Comparison of ENCODE assay signal across 8 cellular contexts in genomic region chr16:46884513-46885293, GRCh38. TPM values are rescaled to one million over a fixed set of nuclear protein-coding genes. Genes with fewer than 3 reads are reported as not detected.
DNase-seq lines count a peak whose midpoint lies in the region; ATAC-seq and TF ChIP-seq lines count a peak whose summit lies in the region.

No MANE protein-coding gene starts in this region.

- peak overlapping the region; percentile 95 for H3K4me2 ChIP-seq in skeletal muscle satellite cell (ENCODE audit: low read length)

- H3K9me3 ChIP-seq in skeletal muscle satellite cell (replicated peaks; ENCODE audit: low read length), result no peaks in the 10 kb centered on the region

- no peak for TF ChIP-seq CTCF in NB4 (IDR thresholded peaks at IDR 0.05; ENCODE audit: low read depth, low read length)

- peak overlapping the region; percentile 85 for H3K4me3 ChIP-seq in NB4 (ENCODE audit: low read depth, low read length)
- peak overlapping the region; percentile 91 for H3K4me3 ChIP-seq in iPS-11a (ENCODE audit: low read depth, low read length)
- peak overlapping the region; percentile 97 for H3K4me3 ChIP-seq in skeletal muscle satellite cell (ENCODE audit: low read length)

- H3K9ac ChIP-seq in skeletal muscle satellite cell (ENCODE audit: low read depth, low read length), result peak overlapping the region; percentile 75

- TF ChIP-seq POLR2A in NB4 (IDR thresholded peaks at IDR 0.05; ENCODE audit: extremely low read depth, insufficient read length), result no peak

- ATAC-seq in GM21529 (IDR thresholded peaks at IDR 0.05; ENCODE audit: unreplicated experiment), result peak; percentile 16

- H3K4me1 ChIP-seq in skeletal muscle satellite cell (ENCODE audit: control insufficient read depth, insufficient read depth, low read length), result peaks cover 29% of the 10 kb centered on the region

- H3K27me3 ChIP-seq in skeletal muscle satellite cell (ENCODE audit: control insufficient read depth, insufficient read depth, low read length), result peaks cover 24% of the 10 kb centered on the region

- H3K36me3 ChIP-seq in skeletal muscle satellite cell (ENCODE audit: insufficient read depth, low read length), result peaks cover 5% of the 10 kb centered on the region

- peak; percentile 43 for DNase-seq in COLO668 (lab: John Stamatoyannopoulos, UW; ENCODE audit: unreplicated experiment)
- peak; percentile 62 for DNase-seq in NB4 (ENCODE audit: low read depth)
- DNase-seq in anterior cingulate cortex (lab: John Stamatoyannopoulos, UW), result peak in 50 of 58 donors; percentile 25 to 83 (median 59)
- no peak for DNase-seq in EL
- DNase-seq in NK-92 treated with Interleukin-12 subunit alpha and Interleukin-12 subunit beta, amount 100 ng/mL, for 24 hours (lab: John Stamatoyannopoulos, UW), result no peak

RNA-seq across cellular contexts. Expression of gene GPT2, which starts 0.5 kb away (rescaled TPM):
- total RNA-seq in skeletal muscle satellite cell (2012; rRNA removed), result 13.4 and 14.6 TPM in 2 replicates

RNA-seq across cellular contexts. Expression of gene C16orf87, which starts 53.7 kb away (rescaled TPM):
- 4.8 and 5.1 TPM in 2 replicates for total RNA-seq in skeletal muscle satellite cell (2012; rRNA removed)

Comparison
In these comparisons a context has a peak if more than half of its experiments do, and no peak if none do; other contexts are left out.
1. DNase-seq: peak in COLO668 (single experiment), NB4 (single experiment) and anterior cingulate cortex (50 of 58); none in EL (single experiment) and NK-92 treated with Interleukin-12 subunit alpha and Interleukin-12 subunit beta, amount 100 ng/mL, for 24 hours (single experiment).
2. Peak in every context shown above with its lines, with median percentiles within 50 percentile points of each other: H3K4me3 ChIP-seq.